1 cellular context compared by ENCODE assay signal in genomic region chr3:151203053-151203420, GRCh38.
TF ChIP-seq lines count a peak whose summit lies in the region.

Gene GPR171 (minus strand): TSS chr3:151203216. CDS start chr3:151199386, 3,830 bp downstream.

TF ChIP-seq in GM12878, 131 proteins besides CTCF, POLR2A, EP300 and RAD21 (continued from another document):
- TF ChIP-seq, protein P1, sequence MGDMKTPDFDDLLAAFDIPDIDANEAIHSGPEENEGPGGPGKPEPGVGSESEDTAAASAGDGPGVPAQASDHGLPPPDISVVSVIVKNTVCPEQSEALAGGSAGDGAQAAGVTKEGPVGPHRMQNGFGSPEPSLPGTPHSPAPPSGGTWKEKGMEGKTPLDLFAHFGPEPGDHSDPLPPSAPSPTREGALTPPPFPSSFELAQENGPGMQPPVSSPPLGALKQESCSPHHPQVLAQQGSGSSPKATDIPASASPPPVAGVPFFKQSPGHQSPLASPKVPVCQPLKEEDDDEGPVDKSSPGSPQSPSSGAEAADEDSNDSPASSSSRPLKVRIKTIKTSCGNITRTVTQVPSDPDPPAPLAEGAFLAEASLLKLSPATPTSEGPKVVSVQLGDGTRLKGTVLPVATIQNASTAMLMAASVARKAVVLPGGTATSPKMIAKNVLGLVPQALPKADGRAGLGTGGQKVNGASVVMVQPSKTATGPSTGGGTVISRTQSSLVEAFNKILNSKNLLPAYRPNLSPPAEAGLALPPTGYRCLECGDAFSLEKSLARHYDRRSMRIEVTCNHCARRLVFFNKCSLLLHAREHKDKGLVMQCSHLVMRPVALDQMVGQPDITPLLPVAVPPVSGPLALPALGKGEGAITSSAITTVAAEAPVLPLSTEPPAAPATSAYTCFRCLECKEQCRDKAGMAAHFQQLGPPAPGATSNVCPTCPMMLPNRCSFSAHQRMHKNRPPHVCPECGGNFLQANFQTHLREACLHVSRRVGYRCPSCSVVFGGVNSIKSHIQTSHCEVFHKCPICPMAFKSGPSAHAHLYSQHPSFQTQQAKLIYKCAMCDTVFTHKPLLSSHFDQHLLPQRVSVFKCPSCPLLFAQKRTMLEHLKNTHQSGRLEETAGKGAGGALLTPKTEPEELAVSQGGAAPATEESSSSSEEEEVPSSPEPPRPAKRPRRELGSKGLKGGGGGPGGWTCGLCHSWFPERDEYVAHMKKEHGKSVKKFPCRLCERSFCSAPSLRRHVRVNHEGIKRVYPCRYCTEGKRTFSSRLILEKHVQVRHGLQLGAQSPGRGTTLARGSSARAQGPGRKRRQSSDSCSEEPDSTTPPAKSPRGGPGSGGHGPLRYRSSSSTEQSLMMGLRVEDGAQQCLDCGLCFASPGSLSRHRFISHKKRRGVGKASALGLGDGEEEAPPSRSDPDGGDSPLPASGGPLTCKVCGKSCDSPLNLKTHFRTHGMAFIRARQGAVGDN (IDR thresholded peaks at IDR 0.05) = no peak
- TF ChIP-seq MXI1 (IDR thresholded peaks at IDR 0.05; ENCODE audit: low read depth, low read length) (no peak), MEF2A (IDR thresholded peaks at IDR 0.05; ENCODE audit: insufficient read depth, low read depth, low read length) (0 out of 2 replicates have a peak, but pooled peaks have one; percentile 44), ZNF622 (IDR thresholded peaks at IDR 0.05) (no peak), BRCA1 (IDR thresholded peaks at IDR 0.05; ENCODE audit: low read depth, low read length) (no peak), NKRF (conservative IDR thresholded peaks at IDR 0.05) (no peak), MTA2 (IDR thresholded peaks at IDR 0.05; ENCODE audit: low read depth) (peak; percentile 77), NR2C1 (IDR thresholded peaks at IDR 0.05) (no peak), CREB1 (IDR thresholded peaks at IDR 0.05; ENCODE audit: low read depth) (peak; percentile 32; the same call in 1 of the 2 replicates), TAF1 (IDR thresholded peaks at IDR 0.05; ENCODE audit: borderline replicate concordance, low read depth, low read length) (no peak), HSF1 (IDR thresholded peaks at IDR 0.05; ENCODE audit: low read depth, low read length) (no peak), MYB (IDR thresholded peaks at IDR 0.05; ENCODE audit: borderline replicate concordance, low read depth, low read length) (no peak), SMARCA5 (IDR thresholded peaks at IDR 0.05) (no peak), PML (IDR thresholded peaks at IDR 0.05; ENCODE audit: low read length) (no peak), ASH2L (IDR thresholded peaks at IDR 0.05; ENCODE audit: borderline replicate concordance, low read depth) (no peak), ZNF592 (IDR thresholded peaks at IDR 0.05) (no peak), RAD51 (IDR thresholded peaks at IDR 0.05) (no peak), BCL11A (IDR thresholded peaks at IDR 0.05; ENCODE audit: low read depth, low read length) (peak; percentile 45; the same call in 1 of the 2 replicates), KLF5 (IDR thresholded peaks at IDR 0.05; ENCODE audit: partially characterized antibody) (no peak), CREM (IDR thresholded peaks at IDR 0.05; ENCODE audit: low read depth) (peak; percentile 38; the same call in 1 of the 2 replicates), RCOR1 (conservative IDR thresholded peaks at IDR 0.05; ENCODE audit: low read depth, low read length) (no peak), SREBF2 (IDR thresholded peaks at IDR 0.05; ENCODE audit: low read length) (no peak), USF1 (IDR thresholded peaks at IDR 0.05; ENCODE audit: borderline replicate concordance, extremely low read length, insufficient read depth, low read depth, low read length) (no peak), CBX3 (IDR thresholded peaks at IDR 0.05; ENCODE audit: borderline replicate concordance, low read depth) (no peak), POU2F2 (IDR thresholded peaks at IDR 0.05; ENCODE audit: borderline replicate concordance, low read depth, low read length) (no peak; the same call in 2 of the 3 replicates)
- TF ChIP-seq, protein P2, sequence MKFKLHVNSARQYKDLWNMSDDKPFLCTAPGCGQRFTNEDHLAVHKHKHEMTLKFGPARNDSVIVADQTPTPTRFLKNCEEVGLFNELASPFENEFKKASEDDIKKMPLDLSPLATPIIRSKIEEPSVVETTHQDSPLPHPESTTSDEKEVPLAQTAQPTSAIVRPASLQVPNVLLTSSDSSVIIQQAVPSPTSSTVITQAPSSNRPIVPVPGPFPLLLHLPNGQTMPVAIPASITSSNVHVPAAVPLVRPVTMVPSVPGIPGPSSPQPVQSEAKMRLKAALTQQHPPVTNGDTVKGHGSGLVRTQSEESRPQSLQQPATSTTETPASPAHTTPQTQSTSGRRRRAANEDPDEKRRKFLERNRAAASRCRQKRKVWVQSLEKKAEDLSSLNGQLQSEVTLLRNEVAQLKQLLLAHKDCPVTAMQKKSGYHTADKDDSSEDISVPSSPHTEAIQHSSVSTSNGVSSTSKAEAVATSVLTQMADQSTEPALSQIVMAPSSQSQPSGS (IDR thresholded peaks at IDR 0.05; ENCODE audit: low read length) = no peak
- TF ChIP-seq, protein P3, sequence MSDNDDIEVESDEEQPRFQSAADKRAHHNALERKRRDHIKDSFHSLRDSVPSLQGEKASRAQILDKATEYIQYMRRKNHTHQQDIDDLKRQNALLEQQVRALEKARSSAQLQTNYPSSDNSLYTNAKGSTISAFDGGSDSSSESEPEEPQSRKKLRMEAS (IDR thresholded peaks at IDR 0.05; ENCODE audit: low read depth, low read length) = no peak
- TF ChIP-seq, protein P4, sequence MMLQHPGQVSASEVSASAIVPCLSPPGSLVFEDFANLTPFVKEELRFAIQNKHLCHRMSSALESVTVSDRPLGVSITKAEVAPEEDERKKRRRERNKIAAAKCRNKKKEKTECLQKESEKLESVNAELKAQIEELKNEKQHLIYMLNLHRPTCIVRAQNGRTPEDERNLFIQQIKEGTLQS (IDR thresholded peaks at IDR 0.05; ENCODE audit: borderline replicate concordance, extremely low read depth, low read depth, low read length) = no peak
- TF ChIP-seq, protein P5, sequence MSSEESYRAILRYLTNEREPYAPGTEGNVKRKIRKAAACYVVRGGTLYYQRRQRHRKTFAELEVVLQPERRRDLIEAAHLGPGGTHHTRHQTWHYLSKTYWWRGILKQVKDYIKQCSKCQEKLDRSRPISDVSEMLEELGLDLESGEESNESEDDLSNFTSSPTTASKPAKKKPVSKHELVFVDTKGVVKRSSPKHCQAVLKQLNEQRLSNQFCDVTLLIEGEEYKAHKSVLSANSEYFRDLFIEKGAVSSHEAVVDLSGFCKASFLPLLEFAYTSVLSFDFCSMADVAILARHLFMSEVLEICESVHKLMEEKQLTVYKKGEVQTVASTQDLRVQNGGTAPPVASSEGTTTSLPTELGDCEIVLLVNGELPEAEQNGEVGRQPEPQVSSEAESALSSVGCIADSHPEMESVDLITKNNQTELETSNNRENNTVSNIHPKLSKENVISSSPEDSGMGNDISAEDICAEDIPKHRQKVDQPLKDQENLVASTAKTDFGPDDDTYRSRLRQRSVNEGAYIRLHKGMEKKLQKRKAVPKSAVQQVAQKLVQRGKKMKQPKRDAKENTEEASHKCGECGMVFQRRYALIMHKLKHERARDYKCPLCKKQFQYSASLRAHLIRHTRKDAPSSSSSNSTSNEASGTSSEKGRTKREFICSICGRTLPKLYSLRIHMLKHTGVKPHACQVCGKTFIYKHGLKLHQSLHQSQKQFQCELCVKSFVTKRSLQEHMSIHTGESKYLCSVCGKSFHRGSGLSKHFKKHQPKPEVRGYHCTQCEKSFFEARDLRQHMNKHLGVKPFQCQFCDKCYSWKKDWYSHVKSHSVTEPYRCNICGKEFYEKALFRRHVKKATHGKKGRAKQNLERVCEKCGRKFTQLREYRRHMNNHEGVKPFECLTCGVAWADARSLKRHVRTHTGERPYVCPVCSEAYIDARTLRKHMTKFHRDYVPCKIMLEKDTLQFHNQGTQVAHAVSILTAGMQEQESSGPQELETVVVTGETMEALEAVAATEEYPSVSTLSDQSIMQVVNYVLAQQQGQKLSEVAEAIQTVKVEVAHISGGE (CRISPR knock-in tag; IDR thresholded peaks at IDR 0.05) = no peak
- TF ChIP-seq, protein P6, sequence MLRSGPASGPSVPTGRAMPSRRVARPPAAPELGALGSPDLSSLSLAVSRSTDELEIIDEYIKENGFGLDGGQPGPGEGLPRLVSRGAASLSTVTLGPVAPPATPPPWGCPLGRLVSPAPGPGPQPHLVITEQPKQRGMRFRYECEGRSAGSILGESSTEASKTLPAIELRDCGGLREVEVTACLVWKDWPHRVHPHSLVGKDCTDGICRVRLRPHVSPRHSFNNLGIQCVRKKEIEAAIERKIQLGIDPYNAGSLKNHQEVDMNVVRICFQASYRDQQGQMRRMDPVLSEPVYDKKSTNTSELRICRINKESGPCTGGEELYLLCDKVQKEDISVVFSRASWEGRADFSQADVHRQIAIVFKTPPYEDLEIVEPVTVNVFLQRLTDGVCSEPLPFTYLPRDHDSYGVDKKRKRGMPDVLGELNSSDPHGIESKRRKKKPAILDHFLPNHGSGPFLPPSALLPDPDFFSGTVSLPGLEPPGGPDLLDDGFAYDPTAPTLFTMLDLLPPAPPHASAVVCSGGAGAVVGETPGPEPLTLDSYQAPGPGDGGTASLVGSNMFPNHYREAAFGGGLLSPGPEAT (IDR thresholded peaks at IDR 0.05; ENCODE audit: low read depth) = peak; percentile 75; the same call in 1 of the 2 replicates
